8 cellular contexts compared by ENCODE assay signal in genomic region chr3:100708989-100709839, GRCh38. TPM values are rescaled to one million over a fixed set of nuclear protein-coding genes. Genes with fewer than 3 reads are reported as not detected.
A peak's percentile ranks its signal among the peaks of the same experiment; 100 is the strongest.
DNase-seq lines count a peak whose midpoint lies in the region; ATAC-seq and TF ChIP-seq lines count a peak whose summit lies in the region.

TFG (plus strand) TSS chr3:100709494; CDS start chr3:100713686, 4,192 bp downstream.

- intact Hi-C loops in Right ventricle myocardium inferior (cut with DNase I), result no loop called here
- intact Hi-C loops in ovary (cut with DNase I), result loop anchor here in 1 of 4 donors (2.0 kb wide), 1 partner anchor 866 kb away; the partner anchor contains the start of gene PCNP
- intact Hi-C loops in thyroid gland (cut with DNase I), result no loop called here

- H3K4me1 Mint-ChIP-seq in activated naive CD8-positive, alpha-beta T cell treated with anti-CD3 and anti-CD28 coated beads, Interleukin-2, amount 50 U/mL, for 24 hours, result peaks cover 45% of the 10 kb centered on the region

- H3K4me1 ChIP-seq in ovary (ENCODE audit: insufficient read depth) (peaks cover 9% of the 10 kb centered on the region), thyroid gland (peaks cover 7 to 29% of the 10 kb centered on the region in 2 donors)

- peak; percentile 71 for TF ChIP-seq POLR2A in ovary (IDR thresholded peaks at IDR 0.05)
- peak in 1 of 2 donors; percentile 84 for TF ChIP-seq POLR2A in thyroid gland (IDR thresholded peaks at IDR 0.05)

- DNase-seq in GM12865 (ENCODE audit: low read depth) (peak; percentile 99), NCI-H1417 treated with DMSO at 0.1 percent for 48 hours (lab: John Stamatoyannopoulos, UW) (peak; percentile 91), SW480 (ENCODE audit: low spot score) (peak; percentile 96), Right ventricle myocardium inferior (ENCODE audit: missing footprints) (peak; percentile 99), ovary (peak; percentile 97 to 99 (median 99)), thyroid gland (peak; percentile 98)
- peak; percentile 98 for DNase-seq in activated naive CD8-positive, alpha-beta T cell treated with anti-CD3 and anti-CD28 coated beads, Interleukin-2, amount 50 U/mL, for 24 hours

- H3K9me3 ChIP-seq in ovary (no peaks in the 10 kb centered on the region), thyroid gland (no peaks in the 10 kb centered on the region)

- peaks cover 22% of the 10 kb centered on the region for H3K36me3 Mint-ChIP-seq in activated naive CD8-positive, alpha-beta T cell treated with anti-CD3 and anti-CD28 coated beads, Interleukin-2, amount 50 U/mL, for 24 hours (ENCODE audit: low read depth)

- no peaks in the 10 kb centered on the region for H3K9me3 Mint-ChIP-seq in activated naive CD8-positive, alpha-beta T cell treated with anti-CD3 and anti-CD28 coated beads, Interleukin-2, amount 50 U/mL, for 24 hours

- H3K4me3 Mint-ChIP-seq in activated naive CD8-positive, alpha-beta T cell treated with anti-CD3 and anti-CD28 coated beads, Interleukin-2, amount 50 U/mL, for 24 hours, result peak within 1 kb of the TSS; percentile 78

- WGBS in ovary, 3 donors, result 0 to 1% (median 0%) methylated on average over 44 to 76 of the region's 76 CpGs
- 1 to 2% methylated on average over 41 to 44 of the region's 76 CpGs for WGBS in thyroid gland, 2 donors

- H3K27me3 Mint-ChIP-seq in activated naive CD8-positive, alpha-beta T cell treated with anti-CD3 and anti-CD28 coated beads, Interleukin-2, amount 50 U/mL, for 24 hours, result peaks cover 14% of the 10 kb centered on the region

- H3K4me3 ChIP-seq in GM12865 (ENCODE audit: low read depth, low read length), result peak within 1 kb of the TSS; percentile 67
- peak within 1 kb of the TSS; percentile 83 for H3K4me3 ChIP-seq in ovary
- peak within 1 kb of the TSS; percentile 8 to 86 (median 81) for H3K4me3 ChIP-seq in thyroid gland (replicated peaks in 1 of 3)

- H3K27ac ChIP-seq in ovary (peak within 1 kb of the TSS; percentile 87 to 96), thyroid gland (peak within 1 kb of the TSS; percentile 84 to 97 (median 96))

- H3K27me3 ChIP-seq in ovary (no peaks in the 10 kb centered on the region), thyroid gland (no peaks in the 10 kb centered on the region)

- H3K36me3 ChIP-seq in ovary, result no peaks in the 10 kb centered on the region
- H3K36me3 ChIP-seq in thyroid gland, result peaks cover 4% of the 10 kb centered on the region in 2 donors

- peak within 1 kb of the TSS; percentile 89 for H3K27ac Mint-ChIP-seq in activated naive CD8-positive, alpha-beta T cell treated with anti-CD3 and anti-CD28 coated beads, Interleukin-2, amount 50 U/mL, for 24 hours

- ATAC-seq in HG02763 (IDR thresholded peaks at IDR 0.05; ENCODE audit: unreplicated experiment) (peak; percentile 96), Right ventricle myocardium inferior (peak; percentile 99)
- peak; percentile 97 for ATAC-seq in activated naive CD8-positive, alpha-beta T cell treated with anti-CD3 and anti-CD28 coated beads, Interleukin-2, amount 50 U/mL, for 24 hours

- peak; percentile 78 for TF ChIP-seq EP300 in ovary (IDR thresholded peaks at IDR 0.05)

- TF ChIP-seq CTCF in GM12865 (IDR thresholded peaks at IDR 0.05; ENCODE audit: insufficient read depth, low read depth, low read length, missing control alignments) (no peak), ovary (IDR thresholded peaks at IDR 0.05) (no peak), thyroid gland (IDR thresholded peaks at IDR 0.05) (no peak)

RNA-seq across cellular contexts. Expression of gene TFG, which starts in this region (rescaled TPM):
- total RNA-seq in Right ventricle myocardium inferior (104 TPM), ovary (10 to 100 TPM; 38.5 to 69.5 (median 64.7) TPM), thyroid gland (100 to 1,000 TPM; 118 to 147 (median 138) TPM)
- 100 to 1,000 TPM in 1 of 2 donors, 10 to 100 TPM in 1; 45.4 to 114 TPM for polyA plus RNA-seq in ovary

Comparison
In these comparisons a context has a peak if more than half of its experiments do, and no peak if none do; other contexts are left out.
1. Peak in every context shown above with its lines: DNase-seq, ATAC-seq, H3K4me3 ChIP-seq and H3K27ac ChIP-seq.